ENCODE assay signal across 18 cellular contexts in the genomic region with DNA sequence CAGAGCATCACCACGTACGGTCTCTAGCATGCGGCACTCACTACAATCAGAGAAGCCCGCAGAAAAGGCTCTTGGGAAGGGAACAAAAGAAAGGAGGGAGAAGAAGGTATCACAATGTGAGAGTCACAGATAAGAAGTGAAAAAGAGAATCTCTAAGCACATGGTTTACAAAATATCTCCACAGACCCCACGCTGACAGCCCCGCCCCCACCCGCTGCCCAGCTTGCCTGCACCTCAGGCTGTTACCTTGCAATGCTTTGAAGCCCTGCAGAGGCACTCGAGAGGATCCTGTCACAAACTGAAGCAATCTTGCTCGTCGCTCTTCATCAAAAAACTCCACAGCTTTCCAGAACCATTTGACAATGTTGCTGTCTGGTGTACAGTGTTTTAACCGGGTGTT.
"Had no signal": no experiment of that assay in that cellular context is flagged by ENCODE, and none has a peak within 500 bp of the region (broad histone marks: within the 10 kb centered on the region; RNA-seq: fewer than 3 reads in every experiment).

No MANE protein-coding gene starts in this region.

- H3K4me3 ChIP-seq: heart left ventricle, right atrium auricular region, thyroid gland, vagina had no signal

- H3K27ac Mint-ChIP-seq: activated naive CD8-positive, alpha-beta T cell; T-helper 1 cell treated with Interleukin-12 subunit alpha and Interleukin-12 subunit beta and Interleukin-4 antibody, amounts not matched to agents 30 μg/mL and 1 μg/mL, for 36 hours had no signal

- H3K27me3 ChIP-seq: heart left ventricle, neutrophil, right atrium auricular region, thyroid gland, vagina had no signal

- H3K27ac ChIP-seq: heart left ventricle, neutrophil, right atrium auricular region, thyroid gland, vagina had no signal

- H3K27me3 Mint-ChIP-seq: activated naive CD8-positive, alpha-beta T cell had no signal

- H3K4me1 ChIP-seq: heart left ventricle, right atrium auricular region, thyroid gland had no signal

- H3K4me3 Mint-ChIP-seq: activated naive CD8-positive, alpha-beta T cell; T-helper 1 cell treated with Interleukin-12 subunit alpha and Interleukin-12 subunit beta and Interleukin-4 antibody, amounts not matched to agents 30 μg/mL and 1 μg/mL, for 36 hours had no signal

- H3K9me3 ChIP-seq: heart left ventricle, neutrophil, right atrium auricular region, thyroid gland, vagina had no signal

- FAIRE-seq: bronchial epithelial cell, colon, small intestine, TTC549 had no signal

- H3K9me3 Mint-ChIP-seq: T-helper 1 cell treated with Interleukin-12 subunit alpha and Interleukin-12 subunit beta and Interleukin-4 antibody, amounts not matched to agents 30 μg/mL and 1 μg/mL, for 36 hours had no signal

- ATAC-seq: heart left ventricle had no signal

- DNase-seq: activated CD4-positive, alpha-beta T cell treated with anti-CD3 and anti-CD28 coated beads for 1 hour; activated CD4-positive, alpha-beta T cell treated with anti-CD3 and anti-CD28 coated beads, Interleukin-2, amount 50 U/mL, for 48 hours; activated gamma-delta T cell; activated T-cell treated with anti-CD3 and anti-CD28 coated beads, Interleukin-2, amount 50 U/mL, for 48 hours; effector CD4-positive, alpha-beta T cell; foreskin melanocyte; heart left ventricle; kidney glomerular epithelial cell; small intestine; thyroid gland had no signal
